8 cellular contexts compared by ENCODE assay signal in the genomic region with DNA sequence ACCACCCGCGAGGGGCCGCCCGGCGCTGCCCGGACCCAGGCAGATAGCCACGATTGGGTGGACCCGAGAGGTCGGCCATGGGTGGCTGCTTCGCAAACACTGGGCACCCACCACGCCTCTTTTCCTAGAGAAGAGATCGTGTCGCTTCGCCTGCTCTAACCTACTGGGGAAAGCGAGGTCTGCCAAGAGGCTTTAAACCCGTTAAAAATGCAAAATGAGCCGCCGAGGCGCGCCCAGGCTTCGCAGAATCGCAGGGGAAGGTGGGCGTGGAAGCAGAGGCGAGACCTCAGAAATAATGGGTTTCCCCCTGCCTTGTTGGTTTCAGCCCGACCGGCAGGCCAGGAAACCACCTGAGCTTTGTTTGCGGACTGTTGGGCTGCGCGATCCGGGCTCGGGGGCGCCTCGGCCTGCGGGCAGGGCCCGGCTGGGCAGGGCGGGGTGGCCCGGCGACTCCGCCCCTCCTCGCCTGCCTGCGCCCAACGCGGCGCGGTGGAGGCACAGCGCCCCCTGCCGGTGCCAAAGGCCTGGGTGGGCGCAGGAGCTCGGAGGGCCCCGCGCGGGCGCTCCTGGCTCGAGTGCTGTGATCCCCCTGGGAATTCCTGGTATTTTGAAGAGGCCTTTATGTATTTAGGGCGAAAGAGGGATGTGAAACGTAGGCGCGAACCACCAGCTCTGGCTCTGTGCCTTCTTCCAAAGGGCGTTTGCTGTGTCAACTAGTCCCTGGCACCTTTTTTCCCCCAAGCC. TPM values are rescaled to one million over a fixed set of nuclear protein-coding genes. Genes with fewer than 3 reads are reported as not detected.
DNase-seq lines count a peak whose midpoint lies in the region; ATAC-seq lines count a peak whose summit lies in the region.

No MANE protein-coding gene starts in this region.

- no peak overlapping the region for H3K27ac Mint-ChIP-seq in CD4-positive, CD25-positive, alpha-beta regulatory T cell
- H3K27ac Mint-ChIP-seq in memory B cell = no peak overlapping the region

- peak overlapping the region in 3 of 4 donors; percentile 50 to 92 (median 52) for H3K4me3 Mint-ChIP-seq in CD4-positive, CD25-positive, alpha-beta regulatory T cell
- peak overlapping the region; percentile 79 for H3K4me3 Mint-ChIP-seq in memory B cell

- peaks cover 6 to 22% of the 10 kb centered on the region in 2 experiments for H3K9me3 ChIP-seq in CD4-positive, CD25-positive, alpha-beta regulatory T cell (ENCODE audit: control insufficient read depth in 2 of 2, low read length in 2 of 2)

- ATAC-seq in CD4-positive, CD25-positive, alpha-beta regulatory T cell (ENCODE audit: low read depth in 2 of 2) = peak; percentile 75 to 82
- ATAC-seq in GM19372 (IDR thresholded peaks at IDR 0.05; ENCODE audit: low read depth, unreplicated experiment) (peak; percentile 71), HG03520 (IDR thresholded peaks at IDR 0.05; ENCODE audit: unreplicated experiment) (peak; percentile 82), memory B cell (ENCODE audit: low read depth) (peak; percentile 70)

- H3K4me3 ChIP-seq in CD4-positive, CD25-positive, alpha-beta regulatory T cell (ENCODE audit: low read depth, low read length) = peak overlapping the region; percentile 48

- DNase-seq in CD4-positive, CD25-positive, alpha-beta regulatory T cell = peak; percentile 36 to 75 (median 58)
- DNase-seq in NCI-H774 (lab: John Stamatoyannopoulos, UW) = peak; percentile 96
- peak; percentile 91 for DNase-seq in activated CD8-positive, alpha-beta memory T cell treated with anti-CD3 and anti-CD28 coated beads for 24 hours
- DNase-seq in effector CD8-positive, alpha-beta T cell (lab: John Stamatoyannopoulos, UW) = peak; percentile 59
- DNase-seq in memory B cell (ENCODE audit: low spot score in 2 of 2) = peak; percentile 96 to 98
- DNase-seq in stimulated activated CD8-positive, alpha-beta memory T cell treated with anti-CD3 and anti-CD28 coated beads, Interleukin-12 subunit alpha, Interleukin-12 subunit beta, amount 100 ng/mL, for 24 hours (ENCODE audit: extremely low read depth) = peak; percentile 38

- H3K9me3 Mint-ChIP-seq in CD4-positive, CD25-positive, alpha-beta regulatory T cell = peaks cover 0 to 8% (median 1%) of the 10 kb centered on the region in 7 donors
- no peaks in the 10 kb centered on the region for H3K9me3 Mint-ChIP-seq in memory B cell

- H3K4me1 ChIP-seq in CD4-positive, CD25-positive, alpha-beta regulatory T cell (ENCODE audit: control insufficient read depth, insufficient read depth, low read length, poor library complexity, severe bottlenecking) = peaks cover 47% of the 10 kb centered on the region

- peaks cover 5 to 11% (median 9%) of the 10 kb centered on the region in 4 donors for H3K4me1 Mint-ChIP-seq in CD4-positive, CD25-positive, alpha-beta regulatory T cell
- peaks cover 9% of the 10 kb centered on the region for H3K4me1 Mint-ChIP-seq in memory B cell

- H3K27me3 Mint-ChIP-seq in CD4-positive, CD25-positive, alpha-beta regulatory T cell = peaks cover 31% of the 10 kb centered on the region
- H3K27me3 Mint-ChIP-seq in memory B cell = no peaks in the 10 kb centered on the region

- no peaks in the 10 kb centered on the region for H3K36me3 ChIP-seq in CD4-positive, CD25-positive, alpha-beta regulatory T cell (ENCODE audit: control insufficient read depth, insufficient read depth, low read length)

- peaks cover 35% of the 10 kb centered on the region for H3K27me3 ChIP-seq in CD4-positive, CD25-positive, alpha-beta regulatory T cell (ENCODE audit: control insufficient read depth, insufficient read depth, low read length)

- H3K36me3 Mint-ChIP-seq in CD4-positive, CD25-positive, alpha-beta regulatory T cell = no peaks in the 10 kb centered on the region
- peaks cover 5% of the 10 kb centered on the region for H3K36me3 Mint-ChIP-seq in memory B cell

- no peak overlapping the region for H3K27ac ChIP-seq in CD4-positive, CD25-positive, alpha-beta regulatory T cell (ENCODE audit: insufficient read depth, low read length, poor library complexity, severe bottlenecking)

RNA-seq across cellular contexts. Expression of a gene that starts 1.6 kb away (rescaled TPM):
- total RNA-seq in CD4-positive, CD25-positive, alpha-beta regulatory T cell = not detected
- under 1 TPM in 2 of 4 donors, not detected in 2; 0.03 to 0.07 TPM for polyA plus RNA-seq in CD4-positive, CD25-positive, alpha-beta regulatory T cell

Comparison
In these comparisons a context has a peak if more than half of its experiments do, and no peak if none do; other contexts are left out.
1. DNase-seq: peak in every context shown above with its lines; median percentile 97 in memory B cell; 96 in NCI-H774; 91 in activated CD8-positive, alpha-beta memory T cell treated with anti-CD3 and anti-CD28 coated beads for 24 hours; 59 in effector CD8-positive, alpha-beta T cell; 58 in CD4-positive, CD25-positive, alpha-beta regulatory T cell; 38 in stimulated activated CD8-positive, alpha-beta memory T cell treated with anti-CD3 and anti-CD28 coated beads, Interleukin-12 subunit alpha, Interleukin-12 subunit beta, amount 100 ng/mL, for 24 hours.